29 cellular contexts compared by ENCODE assay signal in genomic region chr9:110571801-110572490, GRCh38. TPM values are rescaled to one million over a fixed set of nuclear protein-coding genes. Genes with fewer than 3 reads are reported as not detected.
A peak's percentile ranks its signal among the peaks of the same experiment; 100 is the strongest.
DNase-seq lines count a peak whose midpoint lies in the region; ATAC-seq, FAIRE-seq and TF ChIP-seq lines count a peak whose summit lies in the region.
"Had no signal": no experiment of that assay in that cellular context is flagged by ENCODE, and none has a peak within 500 bp of the region (broad histone marks: within the 10 kb centered on the region; RNA-seq: fewer than 3 reads in every experiment).

No MANE protein-coding gene starts in this region.

- H3K9ac ChIP-seq in mesendoderm (ENCODE audit: low read length) (no peak overlapping the region), kidney (ENCODE audit: low read length in 2 of 2) (no peak overlapping the region)
- H3K9ac ChIP-seq: BLaER1 treated with 17β-estradiol and CSF1 and Interleukin-3, amounts not matched to agents 10 nM and 100 nM; SK-N-SH had no signal

- H3K36me3 ChIP-seq in MG63 (peaks cover 76% of the 10 kb centered on the region), mesendoderm (ENCODE audit: control insufficient read depth, insufficient read depth, low read length) (no peaks in the 10 kb centered on the region), kidney (ENCODE audit: control insufficient read depth in 1 of 2, insufficient read depth in 2 of 2, low read length in 2 of 2) (no peaks in the 10 kb centered on the region)
- H3K36me3 ChIP-seq: BLaER1 treated with 17β-estradiol and CSF1 and Interleukin-3, amounts not matched to agents 10 nM and 100 nM had no signal

- H3K23ac ChIP-seq in mesendoderm (ENCODE audit: low read length), result no peak overlapping the region

- H3K27ac ChIP-seq in mesendoderm (ENCODE audit: low read depth, low read length) (no peak overlapping the region), kidney (ENCODE audit: low read depth in 2 of 2, low read length in 2 of 2) (no peak overlapping the region)
- H3K27ac ChIP-seq: BLaER1 treated with 17β-estradiol and CSF1 and Interleukin-3, amounts not matched to agents 10 nM and 100 nM; PC-9; RWPE1 had no signal

- intact Hi-C loops in kidney (cut with DNase I), result no loop called here

- DNase-seq in EH (ENCODE audit: low read depth) (peak; percentile 39), MG63 (peak; percentile 14), fibroblast of gingiva (ENCODE audit: low read depth) (peak; percentile 53), mesendoderm (peak; percentile 55), GOT3 (lab: John Stamatoyannopoulos, UW) (no peak), kidney (no peak)
- DNase-seq: Caco-2; CD4-positive, alpha-beta memory T cell; DMS 273 treated with DMSO at 0.1 percent for 48 hours; DMS79 treated with DMSO at 0.1 percent for 48 hours; HCEC 1CT; NCI-H1092; NCI-H1436; NCI-H187 treated with DMSO at 0.1 percent for 48 hours; NCI-H2227 treated with DMSO at 0.1 percent for 48 hours; NCI-H510A treated with DMSO at 0.1 percent for 48 hours; NCI-H748 treated with DMSO at 0.1 percent for 48 hours; PC-9; SIG-M5; SK-N-SH had no signal

- H2BK120ac ChIP-seq in mesendoderm (ENCODE audit: low read depth, low read length), result no peak overlapping the region

- no peak overlapping the region for H2AK5ac ChIP-seq in mesendoderm (ENCODE audit: low read length)

- no peak overlapping the region for H2BK15ac ChIP-seq in mesendoderm (replicated peaks; ENCODE audit: low read depth)

- no peak overlapping the region for H3K4ac ChIP-seq in mesendoderm (ENCODE audit: low read depth, low read length)

- FAIRE-seq in kidney (lab: Jason Lieb, UNC), result no peak
- FAIRE-seq: G401.6, GM12892, GM18507, GM19239, K562 had no signal

- no peak overlapping the region for H4K8ac ChIP-seq in mesendoderm (ENCODE audit: low read depth, low read length)

- peaks cover 3% of the 10 kb centered on the region for H3K4me1 ChIP-seq in mesendoderm (ENCODE audit: control insufficient read depth, low read depth, low read length)
- H3K4me1 ChIP-seq in kidney (ENCODE audit: control insufficient read depth in 1 of 2, insufficient read depth in 1 of 2, low read depth in 1 of 2, low read length in 2 of 2), result no peaks in the 10 kb centered on the region
- H3K4me1 ChIP-seq: BLaER1 treated with 17β-estradiol and CSF1 and Interleukin-3, amounts not matched to agents 10 nM and 100 nM; Caco-2 had no signal

- no CpG with 5 or more reads among the region's 2 CpGs for WGBS in mesendoderm (ENCODE audit: extremely low coverage, insufficient coverage, low lambda C conversion rate)

- H3K4me3 ChIP-seq in MG63 (no peak overlapping the region), mesendoderm (ENCODE audit: low read length) (no peak overlapping the region), kidney (ENCODE audit: low read length in 2 of 2) (no peak overlapping the region)
- H3K4me3 ChIP-seq: BLaER1 treated with 17β-estradiol and CSF1 and Interleukin-3, amounts not matched to agents 10 nM and 100 nM; K562; PC-9 had no signal

- no peaks in the 10 kb centered on the region for H3K79me2 ChIP-seq in mesendoderm (ENCODE audit: control insufficient read depth, insufficient read depth, low read length)

- H3K27me3 ChIP-seq in MG63, result no peaks in the 10 kb centered on the region
- H3K27me3 ChIP-seq in mesendoderm (ENCODE audit: insufficient read depth, low read length, poor library complexity), result no peaks in the 10 kb centered on the region
- H3K27me3 ChIP-seq: BLaER1 treated with 17β-estradiol and CSF1 and Interleukin-3, amounts not matched to agents 10 nM and 100 nM had no signal

- H2BK5ac ChIP-seq in mesendoderm (ENCODE audit: low read length), result no peak overlapping the region

- no peak overlapping the region for H4K5ac ChIP-seq in mesendoderm (ENCODE audit: low read length)

- H3K79me1 ChIP-seq in mesendoderm (ENCODE audit: low read length), result no peaks in the 10 kb centered on the region

- ATAC-seq in GM21825 (IDR thresholded peaks at IDR 0.05; ENCODE audit: unreplicated experiment), result no peak
- ATAC-seq in GM21786 (IDR thresholded peaks at IDR 0.05; ENCODE audit: unreplicated experiment), result no peak
- ATAC-seq: K562 had no signal

- no peaks in the 10 kb centered on the region for H3K9me3 ChIP-seq in MG63
- H3K9me3 ChIP-seq in kidney (ENCODE audit: control insufficient read depth in 1 of 2, low read length in 2 of 2), result no peaks in the 10 kb centered on the region
- H3K9me3 ChIP-seq: BLaER1 treated with 17β-estradiol and CSF1 and Interleukin-3, amounts not matched to agents 10 nM and 100 nM; Caco-2; SK-N-SH had no signal

- H3K4me2 ChIP-seq in mesendoderm (ENCODE audit: low read length), result no peak overlapping the region
- H3K4me2 ChIP-seq: BLaER1 treated with 17β-estradiol and CSF1 and Interleukin-3, amounts not matched to agents 10 nM and 100 nM; PC-9; SK-N-SH had no signal

- no peak overlapping the region for H3K18ac ChIP-seq in mesendoderm (ENCODE audit: low read length)

- no peak overlapping the region for H3K56ac ChIP-seq in mesendoderm (ENCODE audit: low read length)

- no peak for TF ChIP-seq CTCF in kidney (IDR thresholded peaks at IDR 0.05; ENCODE audit: borderline replicate concordance, extremely low read depth, insufficient read depth)

RNA-seq across cellular contexts. Expression of gene SVEP1, which starts 7.6 kb away (rescaled TPM):
- total RNA-seq in MG63 (2014; rRNA removed; shearing (Covaris generic); ENCODE audit: low replicate concordance), result 38.1 and 40.0 TPM in 2 replicates
- polyA plus RNA-seq in mesendoderm (2013, experiment 1 of 2), result 0.21 TPM
- 0.20 TPM for polyA plus RNA-seq in mesendoderm (2013, experiment 2 of 2)
- 19.3 TPM for total RNA-seq in kidney
- polyA plus RNA-seq in kidney (ENCODE audit: insufficient read depth, low read depth, low replicate concordance), result 1.1 TPM
- total RNA-seq: CD4-positive, alpha-beta memory T cell had no signal
- polyA plus RNA-seq: CD4-positive, alpha-beta memory T cell had no signal

Comparison
In these comparisons a context has a peak if more than half of its experiments do, and no peak if none do; other contexts are left out.
1. DNase-seq: peak in EH (single experiment), MG63 (single experiment), fibroblast of gingiva (single experiment) and mesendoderm (single experiment); none in GOT3 (single experiment) and kidney (single experiment).